Comparison of ENCODE assay signal across 8 cellular contexts in the genomic region with DNA sequence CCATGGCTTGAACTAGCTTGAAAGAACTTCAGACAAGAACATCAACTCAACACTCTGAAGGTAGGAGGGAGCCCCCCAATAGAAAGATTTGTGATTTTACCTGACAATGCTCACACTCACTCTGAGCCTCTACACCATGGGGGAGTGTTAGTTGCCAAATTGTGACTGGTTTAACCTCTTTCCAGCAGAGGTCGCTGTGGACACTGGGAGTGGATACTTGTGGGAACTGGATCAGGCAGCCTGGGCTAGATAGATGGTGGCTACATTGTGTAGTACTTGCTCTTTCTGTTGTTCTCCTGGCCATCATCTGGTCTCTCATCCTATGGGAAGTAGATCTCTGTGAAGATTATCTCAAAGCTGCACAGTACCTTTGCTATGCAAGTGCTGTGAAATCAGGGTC. TPM values are rescaled to one million over a fixed set of nuclear protein-coding genes. Genes with fewer than 3 reads are reported as not detected.
A peak's percentile ranks its signal among the peaks of the same experiment; 100 is the strongest.
DNase-seq lines count a peak whose midpoint lies in the region; ATAC-seq, FAIRE-seq and TF ChIP-seq lines count a peak whose summit lies in the region.

No MANE protein-coding gene starts in this region.

- H3K4me3 Mint-ChIP-seq in activated CD4-positive, alpha-beta memory T cell treated with anti-CD3 and anti-CD28 coated beads for 36 hours = no peak overlapping the region

- H3K9me3 ChIP-seq in vagina = no peaks in the 10 kb centered on the region

- CTCF ChIA-PET in activated CD4-positive, alpha-beta memory T cell treated with anti-CD3 and anti-CD28 coated beads for 36 hours (lab: Charles Lee) = interaction anchor here (0.9 to 1.7 kb wide), 3 partner anchors 9 to 184 kb away, joined by 3 to 4 read pairs (median 3); no protein-coding TSS in a partner anchor

- H3K4me1 Mint-ChIP-seq in activated CD4-positive, alpha-beta memory T cell treated with anti-CD3 and anti-CD28 coated beads for 36 hours (ENCODE audit: low read depth) = peaks cover 20% of the 10 kb centered on the region

- TF ChIP-seq POLR2A in vagina (IDR thresholded peaks at IDR 0.05) = no peak

- no peaks in the 10 kb centered on the region for H3K9me3 Mint-ChIP-seq in activated CD4-positive, alpha-beta memory T cell treated with anti-CD3 and anti-CD28 coated beads for 36 hours

- H3K4me3 ChIP-seq in vagina = no peak overlapping the region

- FAIRE-seq in islet of Langerhans (lab: Jason Lieb, UNC) = peak; percentile 13

- POLR2A ChIA-PET in activated CD4-positive, alpha-beta memory T cell treated with anti-CD3 and anti-CD28 coated beads for 36 hours (lab: Charles Lee) = no interaction called here

- no peaks in the 10 kb centered on the region for H3K36me3 Mint-ChIP-seq in activated CD4-positive, alpha-beta memory T cell treated with anti-CD3 and anti-CD28 coated beads for 36 hours

- no peak for ATAC-seq in GM19351 (IDR thresholded peaks at IDR 0.05; ENCODE audit: unreplicated experiment)
- ATAC-seq in GM18517 (IDR thresholded peaks at IDR 0.05; ENCODE audit: unreplicated experiment) = no peak

- peaks cover 23% of the 10 kb centered on the region for H3K27me3 Mint-ChIP-seq in activated CD4-positive, alpha-beta memory T cell treated with anti-CD3 and anti-CD28 coated beads for 36 hours

- no peak overlapping the region for H3K27ac ChIP-seq in vagina

- no peaks in the 10 kb centered on the region for H3K36me3 ChIP-seq in vagina

- H3K4me1 ChIP-seq in vagina = peaks cover 24% of the 10 kb centered on the region

- intact Hi-C loops in activated CD4-positive, alpha-beta memory T cell treated with anti-CD3 and anti-CD28 coated beads for 36 hours (cut with micrococcal nuclease) = loop anchor here (1.0 to 10.0 kb wide), 3 partner anchors 43 to 181 kb away; partner anchors contain the start of gene SLC7A6
- intact Hi-C loops in vagina (cut with DNase I) = loop anchor here (5.0 kb wide), 1 partner anchor 697 kb away; no protein-coding TSS in a partner anchor

- no peaks in the 10 kb centered on the region for H3K27me3 ChIP-seq in vagina

- peak in 1 of 3 experiments; percentile 22 for TF ChIP-seq CTCF in vagina (IDR thresholded peaks at IDR 0.05)

- DNase-seq in CD1c-positive myeloid dendritic cell (ENCODE audit: extremely low spot score) = peak; percentile 89
- peak; percentile 52 for DNase-seq in GM19240 (ENCODE audit: insufficient read length, low spot score)
- DNase-seq in NCI-H2171 treated with DMSO at 0.1 percent for 48 hours (lab: John Stamatoyannopoulos, UW) = peak; percentile 61
- peak; percentile 63 for DNase-seq in activated CD4-positive, alpha-beta memory T cell treated with anti-CD3 and anti-CD28 coated beads for 36 hours
- no peak for DNase-seq in vagina (ENCODE audit: extremely low spot score in 2 of 2)

- H3K27ac Mint-ChIP-seq in activated CD4-positive, alpha-beta memory T cell treated with anti-CD3 and anti-CD28 coated beads for 36 hours = no peak overlapping the region

RNA-seq across cellular contexts. Expression of gene SMPD3, which starts 2.9 kb away (rescaled TPM):
- under 1 TPM; 0.07 to 0.12 TPM for total RNA-seq in activated CD4-positive, alpha-beta memory T cell treated with anti-CD3 and anti-CD28 coated beads for 36 hours
- 3.4 TPM for total RNA-seq in vagina

Comparison
In these comparisons a context has a peak if more than half of its experiments do, and no peak if none do; other contexts are left out.
1. DNase-seq: peak in CD1c-positive myeloid dendritic cell (single experiment), GM19240 (single experiment), NCI-H2171 treated with DMSO at 0.1 percent for 48 hours (single experiment) and activated CD4-positive, alpha-beta memory T cell treated with anti-CD3 and anti-CD28 coated beads for 36 hours (single experiment); none in vagina (0 of 2).